ENCODE assay signal across 27 cellular contexts in the genomic region with DNA sequence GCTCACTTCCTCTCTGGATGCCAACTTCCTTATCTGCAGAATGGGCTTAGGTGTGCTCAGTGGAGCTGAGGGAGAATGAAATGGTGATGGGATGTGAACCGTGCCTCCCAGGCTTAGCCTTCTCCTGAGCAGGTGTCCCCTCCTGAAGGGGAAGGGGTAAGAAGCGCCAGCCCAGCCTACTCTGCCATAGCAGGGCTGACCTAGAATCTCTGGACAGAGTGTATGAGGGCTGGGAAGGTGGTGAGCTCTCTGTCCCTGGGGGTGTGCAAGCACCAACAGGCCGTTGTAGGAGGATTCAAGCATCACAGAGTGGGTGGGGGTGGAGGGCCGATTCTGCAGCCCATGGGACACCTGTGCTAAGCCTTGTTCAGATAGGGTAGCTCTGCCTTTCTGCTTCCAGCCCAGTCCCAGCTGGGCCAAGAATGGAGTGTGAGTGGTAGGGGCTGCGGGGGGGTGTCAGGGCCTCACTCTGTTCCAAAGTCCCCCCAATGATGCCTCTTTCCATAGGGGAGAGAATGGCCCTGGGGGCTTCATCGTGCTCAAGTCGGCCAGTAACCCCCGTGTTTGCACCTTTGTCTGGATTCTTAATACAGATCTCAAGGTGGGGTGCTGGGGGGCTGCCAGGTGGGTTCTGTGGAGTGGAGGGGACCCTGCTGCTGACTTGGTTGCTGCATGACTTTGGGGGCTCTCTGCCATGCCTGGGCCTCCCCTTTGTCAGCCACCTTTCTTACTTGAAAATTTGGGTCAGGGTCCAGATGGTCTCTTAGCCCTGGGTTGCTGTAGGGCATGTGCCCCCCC. TPM values are rescaled to one million over a fixed set of nuclear protein-coding genes. Genes with fewer than 3 reads are reported as not detected.
A peak's percentile ranks its signal among the peaks of the same experiment; 100 is the strongest.
DNase-seq lines count a peak whose midpoint lies in the region; ATAC-seq, FAIRE-seq and TF ChIP-seq lines count a peak whose summit lies in the region.
"Had no signal": no experiment of that assay in that cellular context is flagged by ENCODE, and none has a peak within 500 bp of the region (broad histone marks: within the 10 kb centered on the region; RNA-seq: fewer than 3 reads in every experiment).

No MANE protein-coding gene starts in this region.

- FAIRE-seq in kidney (lab: Jason Lieb, UNC) = no peak
- FAIRE-seq: A204.1, bronchial epithelial cell, frontal cortex, G401.6, RCC 7860 had no signal

- H3K27me3 ChIP-seq in stomach = peaks cover 0 to 23% (median 9%) of the 10 kb centered on the region in 3 donors

- peak overlapping the region; percentile 84 for H3K27ac Mint-ChIP-seq in activated naive CD4-positive, alpha-beta T cell treated with anti-CD3 and anti-CD28 coated beads, Interleukin-2, amount 10 ng/mL, durations not matched to agents 7 days and 5 days
- H3K27ac Mint-ChIP-seq in IgD-negative memory B cell = peak overlapping the region in 2 of 3 donors; percentile 10 to 67
- H3K27ac Mint-ChIP-seq: activated CD4-positive, alpha-beta T cell treated with anti-CD3 and anti-CD28 coated beads for 36 hours; activated T-helper 17 cell treated with anti-CD3 and anti-CD28 coated beads, Interleukin-2, amount 50 U/mL, for 72 hours had no signal

- H3K27me3 Mint-ChIP-seq in activated naive CD4-positive, alpha-beta T cell treated with anti-CD3 and anti-CD28 coated beads, Interleukin-2, amount 10 ng/mL, durations not matched to agents 7 days and 5 days = peaks cover 24% of the 10 kb centered on the region
- peaks cover 4% of the 10 kb centered on the region for H3K27me3 Mint-ChIP-seq in IgD-negative memory B cell

- no peak for TF ChIP-seq POLR2A in stomach (IDR thresholded peaks at IDR 0.05)

- H3K4me1 Mint-ChIP-seq in activated naive CD4-positive, alpha-beta T cell treated with anti-CD3 and anti-CD28 coated beads, Interleukin-2, amount 10 ng/mL, durations not matched to agents 7 days and 5 days = peaks cover 25% of the 10 kb centered on the region
- H3K4me1 Mint-ChIP-seq in IgD-negative memory B cell = peaks cover 0 to 7% (median 3%) of the 10 kb centered on the region in 3 donors
- H3K4me1 Mint-ChIP-seq: activated T-helper 17 cell treated with anti-CD3 and anti-CD28 coated beads, Interleukin-2, amount 50 U/mL, for 72 hours had no signal

- intact Hi-C loops in kidney (cut with DNase I) (no loop called here), stomach (cut with DNase I; ENCODE audit: low total_unique reads) (no loop called here)

- TF ChIP-seq EP300 in stomach (IDR thresholded peaks at IDR 0.05) = no peak

- no peak for DNase-seq in activated naive CD4-positive, alpha-beta T cell treated with anti-CD3 and anti-CD28 coated beads, Interleukin-2, amount 10 ng/mL, durations not matched to agents 7 days and 5 days
- DNase-seq in activated naive CD4-positive, alpha-beta T cell treated with anti-CD3 and anti-CD28 coated beads, Interleukin-2, amount 50 U/mL, for 16 hours = no peak
- peak; percentile 67 for DNase-seq in kidney
- no peak for DNase-seq in stomach
- no peak for DNase-seq in effector CD8-positive, alpha-beta T cell (lab: John Stamatoyannopoulos, UW)
- no peak for DNase-seq in NCI-H187 treated with DMSO at 0.1 percent for 48 hours (lab: John Stamatoyannopoulos, UW)
- DNase-seq: activated CD4-positive, alpha-beta T cell treated with anti-CD3 and anti-CD28 coated beads for 36 hours; DMS 273 treated with DMSO at 0.1 percent for 48 hours; dorsolateral prefrontal cortex; GOT3; IMR-90; MM.1S; NCI-H345; NK-92 treated with Interleukin-12 subunit alpha and Interleukin-12 subunit beta, amount 100 ng/mL, for 24 hours; sigmoid colon; stimulated activated naive CD8-positive, alpha-beta T cell treated with anti-CD3 and anti-CD28 coated beads, Interleukin-15, Interleukin-2, amounts not matched to agents 100 U/mL and 50 U/mL, for 24 hours; T-helper 9 cell had no signal

- H3K36me3 ChIP-seq in kidney (ENCODE audit: control insufficient read depth in 1 of 2, insufficient read depth in 2 of 2, low read length in 2 of 2) = peaks cover 6 to 18% of the 10 kb centered on the region in 2 donors
- peaks cover 21 to 62% (median 59%) of the 10 kb centered on the region in 4 donors for H3K36me3 ChIP-seq in stomach

- H3K4me3 ChIP-seq in kidney (ENCODE audit: low read length in 2 of 2) (no peak overlapping the region), stomach (peak overlapping the region in 1 of 4 donors; percentile 14)
- H3K4me3 ChIP-seq: dorsolateral prefrontal cortex, mucosa of descending colon, sigmoid colon had no signal

- H3K36me3 Mint-ChIP-seq in activated naive CD4-positive, alpha-beta T cell treated with anti-CD3 and anti-CD28 coated beads, Interleukin-2, amount 10 ng/mL, durations not matched to agents 7 days and 5 days = peaks cover 21% of the 10 kb centered on the region
- peaks cover 6% of the 10 kb centered on the region for H3K36me3 Mint-ChIP-seq in IgD-negative memory B cell

- ATAC-seq in GM21526 (IDR thresholded peaks at IDR 0.05; ENCODE audit: low FRiP score, unreplicated experiment) = no peak
- ATAC-seq: activated CD4-positive, alpha-beta T cell treated with anti-CD3 and anti-CD28 coated beads for 36 hours; activated T-helper 17 cell treated with anti-CD3 and anti-CD28 coated beads, Interleukin-2, amount 50 U/mL, for 72 hours; stimulated activated naive CD8-positive, alpha-beta T cell treated with anti-CD3 and anti-CD28 coated beads, Interleukin-15, Interleukin-2, amounts not matched to agents 100 U/mL and 50 U/mL, for 24 hours had no signal

- H3K4me1 ChIP-seq in kidney (ENCODE audit: control insufficient read depth in 1 of 2, insufficient read depth in 1 of 2, low read depth in 1 of 2, low read length in 2 of 2) = peaks cover 17 to 32% of the 10 kb centered on the region in 2 donors
- peaks cover 46 to 76% (median 70%) of the 10 kb centered on the region in 4 donors for H3K4me1 ChIP-seq in stomach

- peak overlapping the region in 1 of 2 donors; percentile 32 for H3K27ac ChIP-seq in kidney (ENCODE audit: low read depth in 2 of 2, low read length in 2 of 2)
- peak overlapping the region in 4 of 5 donors; percentile 12 to 82 (median 80) for H3K27ac ChIP-seq in stomach
- H3K27ac ChIP-seq: epithelial cell of prostate had no signal

- no peak overlapping the region for H3K4me3 Mint-ChIP-seq in activated naive CD4-positive, alpha-beta T cell treated with anti-CD3 and anti-CD28 coated beads, Interleukin-2, amount 10 ng/mL, durations not matched to agents 7 days and 5 days
- no peak overlapping the region for H3K4me3 Mint-ChIP-seq in IgD-negative memory B cell
- H3K4me3 Mint-ChIP-seq: activated CD4-positive, alpha-beta T cell treated with anti-CD3 and anti-CD28 coated beads for 36 hours; activated T-helper 17 cell treated with anti-CD3 and anti-CD28 coated beads, Interleukin-2, amount 50 U/mL, for 72 hours had no signal

- no peak overlapping the region for H3K9ac ChIP-seq in kidney (ENCODE audit: low read length in 2 of 2)

- CTCF ChIA-PET in activated naive CD4-positive, alpha-beta T cell treated with anti-CD3 and anti-CD28 coated beads, Interleukin-2, amount 10 ng/mL, durations not matched to agents 7 days and 5 days (lab: Charles Lee) = interaction anchor here (0.9 to 3.5 kb wide), 3 partner anchors 8 to 18 kb away, joined by 3 to 15 read pairs (median 3); no protein-coding TSS in a partner anchor

- 49 to 75% (median 60%) methylated on average over 7 to 8 of the region's 8 CpGs for WGBS in stomach, 5 donors

- TF ChIP-seq CTCF in kidney (IDR thresholded peaks at IDR 0.05; ENCODE audit: borderline replicate concordance, extremely low read depth, insufficient read depth) (no peak), stomach (IDR thresholded peaks at IDR 0.05) (no peak)

- no peaks in the 10 kb centered on the region for H3K9me3 Mint-ChIP-seq in activated naive CD4-positive, alpha-beta T cell treated with anti-CD3 and anti-CD28 coated beads, Interleukin-2, amount 10 ng/mL, durations not matched to agents 7 days and 5 days
- no peaks in the 10 kb centered on the region for H3K9me3 Mint-ChIP-seq in IgD-negative memory B cell
- H3K9me3 Mint-ChIP-seq: activated T-helper 17 cell treated with anti-CD3 and anti-CD28 coated beads, Interleukin-2, amount 50 U/mL, for 72 hours had no signal

- no peaks in the 10 kb centered on the region for H3K9me3 ChIP-seq in kidney (ENCODE audit: control insufficient read depth in 1 of 2, low read length in 2 of 2)
- no peaks in the 10 kb centered on the region for H3K9me3 ChIP-seq in stomach
- H3K9me3 ChIP-seq: mucosa of descending colon, sigmoid colon had no signal

RNA-seq across cellular contexts. Expression of gene TCAP, which starts 3.2 kb away (rescaled TPM):
- polyA plus RNA-seq in IgD-negative memory B cell = not detected
- 1.5 TPM for total RNA-seq in kidney
- polyA plus RNA-seq in kidney (ENCODE audit: insufficient read depth, low read depth, low replicate concordance) = 1.7 TPM
- 1 to 10 TPM in 1 of 5 donors, under 1 TPM in 2, not detected in 2; 0.89 to 4.3 (median 0.92) TPM for total RNA-seq in stomach
- 10 to 100 TPM in 1 of 3 donors, 1 to 10 TPM in 1, under 1 TPM in 1; 0.88 to 14.1 (median 3.5) TPM for polyA plus RNA-seq in stomach
- total RNA-seq: bronchial epithelial cell had no signal

RNA-seq across cellular contexts. Expression of gene PNMT, which starts 6.3 kb away (rescaled TPM):
- polyA plus RNA-seq in IgD-negative memory B cell (not detected), kidney (ENCODE audit: insufficient read depth, low read depth, low replicate concordance) (2.0 TPM), stomach (10 to 100 TPM in 2 of 3 donors, 1 to 10 TPM in 1; 5.3 to 16.6 (median 13.0) TPM)
- total RNA-seq in kidney (8.2 TPM), stomach (1 to 10 TPM in 2 of 5 donors, under 1 TPM in 1, not detected in 2; 0.45 to 9.0 (median 2.9) TPM)
- total RNA-seq: activated CD4-positive, alpha-beta T cell treated with anti-CD3 and anti-CD28 coated beads for 36 hours; activated T-helper 17 cell treated with anti-CD3 and anti-CD28 coated beads, Interleukin-2, amount 50 U/mL, for 72 hours; bronchial epithelial cell; IMR-90 had no signal
- polyA plus RNA-seq: IMR-90 had no signal

RNA-seq across cellular contexts. Expression of gene STARD3, which starts 25.0 kb away (rescaled TPM):
- polyA plus RNA-seq in IgD-negative memory B cell (35.7 TPM), kidney (ENCODE audit: insufficient read depth, low read depth, low replicate concordance) (32.1 TPM), stomach (10 to 100 TPM; 28.1 to 53.5 (median 30.8) TPM)
- total RNA-seq in kidney (47.6 TPM), stomach (1,000 to 10,000 TPM in 1 of 5 donors, 100 to 1,000 TPM in 1, 10 to 100 TPM in 3; 26.4 to 1,091 (median 72.1) TPM)

RNA-seq across cellular contexts. Expression of gene PGAP3, which starts 25.9 kb away (rescaled TPM):
- polyA plus RNA-seq in IgD-negative memory B cell = 15.6 TPM
- 48.5 TPM for total RNA-seq in kidney
- 33.8 TPM for polyA plus RNA-seq in kidney (ENCODE audit: insufficient read depth, low read depth, low replicate concordance)
- total RNA-seq in stomach = 10 to 100 TPM in 3 of 5 donors, 1 to 10 TPM in 2; 3.2 to 42.9 (median 22.4) TPM
- polyA plus RNA-seq in stomach = 10 to 100 TPM in 2 of 3 donors, 1 to 10 TPM in 1; 9.1 to 21.5 (median 11.2) TPM

RNA-seq across cellular contexts. Expression of gene PPP1R1B, which starts 35.2 kb away (rescaled TPM):
- polyA plus RNA-seq in IgD-negative memory B cell = not detected
- 31.1 TPM for total RNA-seq in kidney
- 22.9 TPM for polyA plus RNA-seq in kidney (ENCODE audit: insufficient read depth, low read depth, low replicate concordance)
- 100 to 1,000 TPM in 1 of 5 donors, 10 to 100 TPM in 2, 1 to 10 TPM in 1, under 1 TPM in 1; 0.58 to 279 (median 11.0) TPM for total RNA-seq in stomach
- 10 to 100 TPM in 1 of 3 donors, 1 to 10 TPM in 2; 5.0 to 20.9 (median 9.5) TPM for polyA plus RNA-seq in stomach
- total RNA-seq: activated T-helper 17 cell treated with anti-CD3 and anti-CD28 coated beads, Interleukin-2, amount 50 U/mL, for 72 hours; bronchial epithelial cell; IMR-90 had no signal
- polyA plus RNA-seq: IMR-90 had no signal
